In the genomic region with DNA sequence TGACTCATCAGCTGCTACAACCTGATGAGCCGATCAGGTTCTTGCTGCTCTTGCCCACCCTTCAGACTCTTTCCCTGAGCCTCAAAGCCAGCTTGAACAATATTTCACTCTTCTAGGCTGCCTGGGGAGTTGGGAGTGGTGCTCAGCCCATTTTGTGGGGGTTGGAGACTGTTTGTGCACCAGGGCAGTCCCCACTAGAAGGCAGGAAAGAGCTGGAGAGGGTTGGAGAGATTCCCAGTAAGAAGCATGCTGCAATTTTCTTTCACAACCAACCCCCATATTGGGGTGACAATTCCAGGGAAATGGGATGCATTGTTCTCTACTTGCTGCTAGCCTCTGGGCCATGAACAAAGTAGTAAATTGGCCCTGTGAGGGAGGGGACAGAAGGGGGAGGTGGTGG, we compare ENCODE assay signal across 1 cellular context.
TF ChIP-seq lines count a peak whose summit lies in the region.

No MANE protein-coding gene starts in this region.

TF ChIP-seq in IMR-90, 13 proteins besides CTCF, POLR2A, EP300 and RAD21:
- TF ChIP-seq SMC3 (IDR thresholded peaks at IDR 0.05; ENCODE audit: low read depth, low read length) (0 out of 2 replicates have a peak, but pooled peaks have one; percentile 17), NFE2L2 (IDR thresholded peaks at IDR 0.05; ENCODE audit: low read depth, low read length) (no peak)
